In the genomic region with DNA sequence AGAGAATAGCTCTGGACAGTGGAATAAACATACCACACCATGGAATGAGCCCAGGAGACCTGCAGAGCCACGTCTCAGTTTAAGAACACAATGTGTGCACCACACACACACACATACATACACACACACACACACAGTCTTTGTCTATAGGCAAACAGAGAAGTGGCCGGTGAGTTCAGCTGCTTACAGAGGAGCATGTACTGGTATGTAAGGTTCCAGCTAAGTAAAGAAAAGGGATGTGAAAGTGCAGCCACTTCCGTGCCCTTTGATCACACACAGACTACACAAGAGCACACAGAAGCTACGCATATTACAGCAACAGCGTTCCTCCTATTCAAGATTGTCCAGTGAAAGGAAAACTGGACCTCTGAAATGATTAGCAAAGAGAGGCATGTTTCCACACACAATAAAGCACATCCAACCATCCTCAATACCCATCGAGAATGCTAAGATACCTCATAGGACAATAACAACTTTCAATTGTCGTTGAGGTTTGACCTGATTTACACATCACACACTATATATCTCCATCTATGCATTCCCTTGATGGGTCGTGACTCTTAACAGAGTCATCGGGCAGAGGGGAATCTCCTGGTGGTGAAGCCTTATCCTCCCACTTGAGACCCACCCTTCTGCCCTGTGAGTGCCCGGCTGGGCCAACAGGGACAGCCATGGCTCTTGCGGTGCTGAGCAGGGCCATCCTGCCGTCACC, we compare ENCODE assay signal across 1 cellular context.
TF ChIP-seq lines count a peak whose summit lies in the region.

No MANE protein-coding gene starts in this region.

TF ChIP-seq in HepG2, 621 proteins besides CTCF, POLR2A, EP300 and RAD21 (continued from another document and continues in another):
- TF ChIP-seq IRF2 (CRISPR knock-in tag; IDR thresholded peaks at IDR 0.05), result peak; percentile 68; the same call in 1 of the 2 replicates
- no peak for TF ChIP-seq ESRRA (CRISPR knock-in tag; IDR thresholded peaks at IDR 0.05; ENCODE audit: low read depth)
- TF ChIP-seq FOXA1 (IDR thresholded peaks at IDR 0.05), result peak; percentile 82
- TF ChIP-seq FOXA1 (CRISPR knock-in tag; IDR thresholded peaks at IDR 0.05), result peak; percentile 84
- peak; percentile 57 for TF ChIP-seq ELF1 (CRISPR knock-in tag; IDR thresholded peaks at IDR 0.05)
- TF ChIP-seq TOPORS (CRISPR knock-in tag; IDR thresholded peaks at IDR 0.05), result no peak
- TF ChIP-seq ZNF776 (CRISPR knock-in tag; IDR thresholded peaks at IDR 0.05), result no peak
- no peak for TF ChIP-seq ZNF160 (CRISPR knock-in tag; IDR thresholded peaks at IDR 0.05)
- TF ChIP-seq FOXJ3 (CRISPR knock-in tag; IDR thresholded peaks at IDR 0.05; ENCODE audit: borderline replicate concordance), result peak; percentile 78; the same call in 1 of the 2 replicates
- TF ChIP-seq, protein P1, sequence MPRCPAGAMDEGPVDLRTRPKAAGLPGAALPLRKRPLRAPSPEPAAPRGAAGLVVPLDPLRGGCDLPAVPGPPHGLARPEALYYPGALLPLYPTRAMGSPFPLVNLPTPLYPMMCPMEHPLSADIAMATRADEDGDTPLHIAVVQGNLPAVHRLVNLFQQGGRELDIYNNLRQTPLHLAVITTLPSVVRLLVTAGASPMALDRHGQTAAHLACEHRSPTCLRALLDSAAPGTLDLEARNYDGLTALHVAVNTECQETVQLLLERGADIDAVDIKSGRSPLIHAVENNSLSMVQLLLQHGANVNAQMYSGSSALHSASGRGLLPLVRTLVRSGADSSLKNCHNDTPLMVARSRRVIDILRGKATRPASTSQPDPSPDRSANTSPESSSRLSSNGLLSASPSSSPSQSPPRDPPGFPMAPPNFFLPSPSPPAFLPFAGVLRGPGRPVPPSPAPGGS (CRISPR knock-in tag; IDR thresholded peaks at IDR 0.05), result no peak
- peak; percentile 41; the same call in 1 of the 2 replicates for TF ChIP-seq HOXA3 (CRISPR knock-in tag; IDR thresholded peaks at IDR 0.05)
- TF ChIP-seq, protein P2, sequence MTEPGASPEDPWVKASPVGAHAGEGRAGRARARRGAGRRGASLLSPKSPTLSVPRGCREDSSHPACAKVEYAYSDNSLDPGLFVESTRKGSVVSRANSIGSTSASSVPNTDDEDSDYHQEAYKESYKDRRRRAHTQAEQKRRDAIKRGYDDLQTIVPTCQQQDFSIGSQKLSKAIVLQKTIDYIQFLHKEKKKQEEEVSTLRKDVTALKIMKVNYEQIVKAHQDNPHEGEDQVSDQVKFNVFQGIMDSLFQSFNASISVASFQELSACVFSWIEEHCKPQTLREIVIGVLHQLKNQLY (CRISPR knock-in tag; IDR thresholded peaks at IDR 0.05), result peak; percentile 40; the same call in 1 of the 2 replicates
- TF ChIP-seq, protein P3, sequence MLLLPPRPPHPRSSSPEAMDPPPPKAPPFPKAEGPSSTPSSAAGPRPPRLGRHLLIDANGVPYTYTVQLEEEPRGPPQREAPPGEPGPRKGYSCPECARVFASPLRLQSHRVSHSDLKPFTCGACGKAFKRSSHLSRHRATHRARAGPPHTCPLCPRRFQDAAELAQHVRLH (CRISPR knock-in tag; IDR thresholded peaks at IDR 0.05; ENCODE audit: borderline replicate concordance, low read depth), result 0 out of 2 replicates have a peak, but pooled peaks have one; percentile 60
- TF ChIP-seq, protein P4, sequence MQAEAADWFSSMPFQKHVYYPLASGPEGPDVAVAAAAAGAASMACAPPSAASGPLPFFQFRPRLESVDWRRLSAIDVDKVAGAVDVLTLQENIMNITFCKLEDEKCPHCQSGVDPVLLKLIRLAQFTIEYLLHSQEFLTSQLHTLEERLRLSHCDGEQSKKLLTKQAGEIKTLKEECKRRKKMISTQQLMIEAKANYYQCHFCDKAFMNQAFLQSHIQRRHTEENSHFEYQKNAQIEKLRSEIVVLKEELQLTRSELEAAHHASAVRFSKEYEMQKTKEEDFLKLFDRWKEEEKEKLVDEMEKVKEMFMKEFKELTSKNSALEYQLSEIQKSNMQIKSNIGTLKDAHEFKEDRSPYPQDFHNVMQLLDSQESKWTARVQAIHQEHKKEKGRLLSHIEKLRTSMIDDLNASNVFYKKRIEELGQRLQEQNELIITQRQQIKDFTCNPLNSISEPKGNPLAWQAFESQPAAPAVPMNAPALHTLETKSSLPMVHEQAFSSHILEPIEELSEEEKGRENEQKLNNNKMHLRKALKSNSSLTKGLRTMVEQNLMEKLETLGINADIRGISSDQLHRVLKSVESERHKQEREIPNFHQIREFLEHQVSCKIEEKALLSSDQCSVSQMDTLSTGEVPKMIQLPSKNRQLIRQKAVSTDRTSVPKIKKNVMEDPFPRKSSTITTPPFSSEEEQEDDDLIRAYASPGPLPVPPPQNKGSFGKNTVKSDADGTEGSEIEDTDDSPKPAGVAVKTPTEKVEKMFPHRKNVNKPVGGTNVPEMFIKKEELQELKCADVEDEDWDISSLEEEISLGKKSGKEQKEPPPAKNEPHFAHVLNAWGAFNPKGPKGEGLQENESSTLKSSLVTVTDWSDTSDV (CRISPR knock-in tag; IDR thresholded peaks at IDR 0.05), result no peak
- TF ChIP-seq FOXK1 (CRISPR knock-in tag; IDR thresholded peaks at IDR 0.05; ENCODE audit: borderline replicate concordance, low read depth), result peak; percentile 61; the same call in 1 of the 2 replicates
- TF ChIP-seq, protein P5, sequence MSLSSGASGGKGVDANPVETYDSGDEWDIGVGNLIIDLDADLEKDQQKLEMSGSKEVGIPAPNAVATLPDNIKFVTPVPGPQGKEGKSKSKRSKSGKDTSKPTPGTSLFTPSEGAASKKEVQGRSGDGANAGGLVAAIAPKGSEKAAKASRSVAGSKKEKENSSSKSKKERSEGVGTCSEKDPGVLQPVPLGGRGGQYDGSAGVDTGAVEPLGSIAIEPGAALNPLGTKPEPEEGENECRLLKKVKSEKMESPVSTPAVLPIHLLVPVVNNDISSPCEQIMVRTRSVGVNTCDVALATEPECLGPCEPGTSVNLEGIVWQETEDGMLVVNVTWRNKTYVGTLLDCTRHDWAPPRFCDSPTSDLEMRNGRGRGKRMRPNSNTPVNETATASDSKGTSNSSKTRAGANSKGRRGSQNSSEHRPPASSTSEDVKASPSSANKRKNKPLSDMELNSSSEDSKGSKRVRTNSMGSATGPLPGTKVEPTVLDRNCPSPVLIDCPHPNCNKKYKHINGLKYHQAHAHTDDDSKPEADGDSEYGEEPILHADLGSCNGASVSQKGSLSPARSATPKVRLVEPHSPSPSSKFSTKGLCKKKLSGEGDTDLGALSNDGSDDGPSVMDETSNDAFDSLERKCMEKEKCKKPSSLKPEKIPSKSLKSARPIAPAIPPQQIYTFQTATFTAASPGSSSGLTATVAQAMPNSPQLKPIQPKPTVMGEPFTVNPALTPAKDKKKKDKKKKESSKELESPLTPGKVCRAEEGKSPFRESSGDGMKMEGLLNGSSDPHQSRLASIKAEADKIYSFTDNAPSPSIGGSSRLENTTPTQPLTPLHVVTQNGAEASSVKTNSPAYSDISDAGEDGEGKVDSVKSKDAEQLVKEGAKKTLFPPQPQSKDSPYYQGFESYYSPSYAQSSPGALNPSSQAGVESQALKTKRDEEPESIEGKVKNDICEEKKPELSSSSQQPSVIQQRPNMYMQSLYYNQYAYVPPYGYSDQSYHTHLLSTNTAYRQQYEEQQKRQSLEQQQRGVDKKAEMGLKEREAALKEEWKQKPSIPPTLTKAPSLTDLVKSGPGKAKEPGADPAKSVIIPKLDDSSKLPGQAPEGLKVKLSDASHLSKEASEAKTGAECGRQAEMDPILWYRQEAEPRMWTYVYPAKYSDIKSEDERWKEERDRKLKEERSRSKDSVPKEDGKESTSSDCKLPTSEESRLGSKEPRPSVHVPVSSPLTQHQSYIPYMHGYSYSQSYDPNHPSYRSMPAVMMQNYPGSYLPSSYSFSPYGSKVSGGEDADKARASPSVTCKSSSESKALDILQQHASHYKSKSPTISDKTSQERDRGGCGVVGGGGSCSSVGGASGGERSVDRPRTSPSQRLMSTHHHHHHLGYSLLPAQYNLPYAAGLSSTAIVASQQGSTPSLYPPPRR (CRISPR knock-in tag; IDR thresholded peaks at IDR 0.05; ENCODE audit: borderline replicate concordance), result peak; percentile 54; the same call in 1 of the 2 replicates
- TF ChIP-seq, protein P6, sequence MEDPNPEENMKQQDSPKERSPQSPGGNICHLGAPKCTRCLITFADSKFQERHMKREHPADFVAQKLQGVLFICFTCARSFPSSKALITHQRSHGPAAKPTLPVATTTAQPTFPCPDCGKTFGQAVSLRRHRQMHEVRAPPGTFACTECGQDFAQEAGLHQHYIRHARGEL (CRISPR knock-in tag; IDR thresholded peaks at IDR 0.05), result no peak
- TF ChIP-seq, protein P7, sequence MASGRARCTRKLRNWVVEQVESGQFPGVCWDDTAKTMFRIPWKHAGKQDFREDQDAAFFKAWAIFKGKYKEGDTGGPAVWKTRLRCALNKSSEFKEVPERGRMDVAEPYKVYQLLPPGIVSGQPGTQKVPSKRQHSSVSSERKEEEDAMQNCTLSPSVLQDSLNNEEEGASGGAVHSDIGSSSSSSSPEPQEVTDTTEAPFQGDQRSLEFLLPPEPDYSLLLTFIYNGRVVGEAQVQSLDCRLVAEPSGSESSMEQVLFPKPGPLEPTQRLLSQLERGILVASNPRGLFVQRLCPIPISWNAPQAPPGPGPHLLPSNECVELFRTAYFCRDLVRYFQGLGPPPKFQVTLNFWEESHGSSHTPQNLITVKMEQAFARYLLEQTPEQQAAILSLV (CRISPR knock-in tag; IDR thresholded peaks at IDR 0.05; ENCODE audit: borderline replicate concordance), result no peak
- TF ChIP-seq ZNF331 (CRISPR knock-in tag; IDR thresholded peaks at IDR 0.05), result peak; percentile 82
- TF ChIP-seq ZFP90 (CRISPR knock-in tag; IDR thresholded peaks at IDR 0.05; ENCODE audit: borderline replicate concordance), result no peak
- TF ChIP-seq MED1 (CRISPR knock-in tag; IDR thresholded peaks at IDR 0.05), result peak; percentile 56; the same call in 1 of the 2 replicates
- no peak for TF ChIP-seq MAF1 (CRISPR knock-in tag; IDR thresholded peaks at IDR 0.05; ENCODE audit: borderline replicate concordance)
- TF ChIP-seq SALL1 (CRISPR knock-in tag; IDR thresholded peaks at IDR 0.05), result peak; percentile 86
- TF ChIP-seq RNF2 (conservative IDR thresholded peaks at IDR 0.05; ENCODE audit: low read depth), result no peak
- peak; percentile 46; the same call in 1 of the 2 replicates for TF ChIP-seq KDM6A (CRISPR knock-in tag; IDR thresholded peaks at IDR 0.05; ENCODE audit: low read depth)
- TF ChIP-seq, protein P8, sequence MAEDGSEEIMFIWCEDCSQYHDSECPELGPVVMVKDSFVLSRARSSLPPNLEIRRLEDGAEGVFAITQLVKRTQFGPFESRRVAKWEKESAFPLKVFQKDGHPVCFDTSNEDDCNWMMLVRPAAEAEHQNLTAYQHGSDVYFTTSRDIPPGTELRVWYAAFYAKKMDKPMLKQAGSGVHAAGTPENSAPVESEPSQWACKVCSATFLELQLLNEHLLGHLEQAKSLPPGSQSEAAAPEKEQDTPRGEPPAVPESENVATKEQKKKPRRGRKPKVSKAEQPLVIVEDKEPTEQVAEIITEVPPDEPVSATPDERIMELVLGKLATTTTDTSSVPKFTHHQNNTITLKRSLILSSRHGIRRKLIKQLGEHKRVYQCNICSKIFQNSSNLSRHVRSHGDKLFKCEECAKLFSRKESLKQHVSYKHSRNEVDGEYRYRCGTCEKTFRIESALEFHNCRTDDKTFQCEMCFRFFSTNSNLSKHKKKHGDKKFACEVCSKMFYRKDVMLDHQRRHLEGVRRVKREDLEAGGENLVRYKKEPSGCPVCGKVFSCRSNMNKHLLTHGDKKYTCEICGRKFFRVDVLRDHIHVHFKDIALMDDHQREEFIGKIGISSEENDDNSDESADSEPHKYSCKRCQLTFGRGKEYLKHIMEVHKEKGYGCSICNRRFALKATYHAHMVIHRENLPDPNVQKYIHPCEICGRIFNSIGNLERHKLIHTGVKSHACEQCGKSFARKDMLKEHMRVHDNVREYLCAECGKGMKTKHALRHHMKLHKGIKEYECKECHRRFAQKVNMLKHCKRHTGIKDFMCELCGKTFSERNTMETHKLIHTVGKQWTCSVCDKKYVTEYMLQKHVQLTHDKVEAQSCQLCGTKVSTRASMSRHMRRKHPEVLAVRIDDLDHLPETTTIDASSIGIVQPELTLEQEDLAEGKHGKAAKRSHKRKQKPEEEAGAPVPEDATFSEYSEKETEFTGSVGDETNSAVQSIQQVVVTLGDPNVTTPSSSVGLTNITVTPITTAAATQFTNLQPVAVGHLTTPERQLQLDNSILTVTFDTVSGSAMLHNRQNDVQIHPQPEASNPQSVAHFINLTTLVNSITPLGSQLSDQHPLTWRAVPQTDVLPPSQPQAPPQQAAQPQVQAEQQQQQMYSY (CRISPR knock-in tag; IDR thresholded peaks at IDR 0.05), result no peak
- no peak for TF ChIP-seq ZNF121 (CRISPR knock-in tag; IDR thresholded peaks at IDR 0.05)
- no peak for TF ChIP-seq STAT5B (CRISPR knock-in tag; IDR thresholded peaks at IDR 0.05)
- TF ChIP-seq CEBPB (IDR thresholded peaks at IDR 0.05; ENCODE audit: borderline replicate concordance, low read depth, low read length), result peak; percentile 52; the same call in 1 of the 2 replicates
- TF ChIP-seq, protein P9, sequence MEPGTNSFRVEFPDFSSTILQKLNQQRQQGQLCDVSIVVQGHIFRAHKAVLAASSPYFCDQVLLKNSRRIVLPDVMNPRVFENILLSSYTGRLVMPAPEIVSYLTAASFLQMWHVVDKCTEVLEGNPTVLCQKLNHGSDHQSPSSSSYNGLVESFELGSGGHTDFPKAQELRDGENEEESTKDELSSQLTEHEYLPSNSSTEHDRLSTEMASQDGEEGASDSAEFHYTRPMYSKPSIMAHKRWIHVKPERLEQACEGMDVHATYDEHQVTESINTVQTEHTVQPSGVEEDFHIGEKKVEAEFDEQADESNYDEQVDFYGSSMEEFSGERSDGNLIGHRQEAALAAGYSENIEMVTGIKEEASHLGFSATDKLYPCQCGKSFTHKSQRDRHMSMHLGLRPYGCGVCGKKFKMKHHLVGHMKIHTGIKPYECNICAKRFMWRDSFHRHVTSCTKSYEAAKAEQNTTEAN (CRISPR knock-in tag; conservative IDR thresholded peaks at IDR 0.05), result peak; percentile 83
- TF ChIP-seq NONO (IDR thresholded peaks at IDR 0.05), result no peak
- TF ChIP-seq NONO (CRISPR knock-in tag; conservative IDR thresholded peaks at IDR 0.05), result peak; percentile 54; the same call in 1 of the 2 replicates
- TF ChIP-seq KLF16 (CRISPR knock-in tag; IDR thresholded peaks at IDR 0.05), result no peak
- peak; percentile 35 for TF ChIP-seq XRCC5 (optimal IDR thresholded peaks at IDR 0.05; ENCODE audit: low read length)
- no peak for TF ChIP-seq ZNF274 (CRISPR knock-in tag; IDR thresholded peaks at IDR 0.05)
- TF ChIP-seq CREM (IDR thresholded peaks at IDR 0.05), result peak; percentile 44; the same call in 1 of the 2 replicates
- TF ChIP-seq CREM (CRISPR knock-in tag; IDR thresholded peaks at IDR 0.05), result no peak
- no peak for TF ChIP-seq ONECUT2 (CRISPR knock-in tag; IDR thresholded peaks at IDR 0.05)
- TF ChIP-seq, protein P10, sequence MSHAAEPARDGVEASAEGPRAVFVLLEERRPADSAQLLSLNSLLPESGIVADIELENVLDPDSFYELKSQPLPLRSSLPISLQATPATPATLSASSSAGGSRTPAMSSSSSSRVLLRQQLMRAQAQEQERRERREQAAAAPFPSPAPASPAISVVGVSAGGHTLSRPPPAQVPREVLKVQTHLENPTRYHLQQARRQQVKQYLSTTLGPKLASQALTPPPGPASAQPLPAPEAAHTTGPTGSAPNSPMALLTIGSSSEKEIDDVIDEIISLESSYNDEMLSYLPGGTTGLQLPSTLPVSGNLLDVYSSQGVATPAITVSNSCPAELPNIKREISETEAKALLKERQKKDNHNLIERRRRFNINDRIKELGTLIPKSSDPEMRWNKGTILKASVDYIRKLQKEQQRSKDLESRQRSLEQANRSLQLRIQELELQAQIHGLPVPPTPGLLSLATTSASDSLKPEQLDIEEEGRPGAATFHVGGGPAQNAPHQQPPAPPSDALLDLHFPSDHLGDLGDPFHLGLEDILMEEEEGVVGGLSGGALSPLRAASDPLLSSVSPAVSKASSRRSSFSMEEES (CRISPR knock-in tag; IDR thresholded peaks at IDR 0.05), result no peak
- no peak for TF ChIP-seq NPAS2 (CRISPR knock-in tag; IDR thresholded peaks at IDR 0.05; ENCODE audit: borderline replicate concordance)
- TF ChIP-seq, protein P11, sequence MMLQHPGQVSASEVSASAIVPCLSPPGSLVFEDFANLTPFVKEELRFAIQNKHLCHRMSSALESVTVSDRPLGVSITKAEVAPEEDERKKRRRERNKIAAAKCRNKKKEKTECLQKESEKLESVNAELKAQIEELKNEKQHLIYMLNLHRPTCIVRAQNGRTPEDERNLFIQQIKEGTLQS (CRISPR knock-in tag; IDR thresholded peaks at IDR 0.05), result no peak
